ENCODE assay signal across 8 cellular contexts in the genomic region with DNA sequence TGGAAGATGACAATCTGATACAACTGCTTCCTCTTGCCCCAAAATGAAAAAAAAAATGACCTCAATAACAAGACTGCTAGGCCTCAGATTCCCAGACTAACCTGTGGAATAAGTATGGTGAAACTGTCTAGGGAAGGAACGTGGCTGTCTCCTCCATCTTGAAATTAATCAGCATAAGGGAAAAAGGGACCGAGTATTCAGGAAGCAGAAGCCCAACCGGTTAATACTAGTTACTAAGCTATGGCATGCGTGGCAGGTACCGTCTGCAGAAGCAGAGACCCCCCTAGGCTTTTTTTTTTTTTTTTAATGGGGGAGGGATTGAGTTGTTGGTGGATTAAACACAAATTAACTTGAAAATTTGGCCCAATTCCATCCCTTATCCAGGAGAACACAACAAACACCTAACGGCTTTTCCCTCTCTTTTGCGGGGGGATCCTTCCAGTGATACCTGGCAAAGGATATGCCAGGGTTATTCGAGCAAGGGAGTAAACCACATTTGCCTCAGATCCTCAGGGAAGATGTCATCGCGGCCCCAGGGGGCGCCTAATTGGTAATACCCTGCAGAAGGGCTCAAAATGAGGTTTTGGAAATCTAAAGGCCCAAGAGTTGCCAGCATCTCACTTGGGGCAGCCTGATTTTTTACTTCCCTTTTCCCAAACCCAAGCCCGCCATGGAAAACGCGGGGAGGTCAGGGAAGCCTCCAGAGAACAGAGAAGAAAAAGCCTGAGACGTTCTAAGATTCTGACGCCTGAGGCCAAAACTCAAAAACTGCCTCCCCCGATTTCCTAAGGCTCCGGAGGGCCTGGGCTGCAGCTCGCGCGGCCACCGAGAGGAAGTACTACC. TPM values are rescaled to one million over a fixed set of nuclear protein-coding genes. Genes with fewer than 3 reads are reported as not detected.
A peak's percentile ranks its signal among the peaks of the same experiment; 100 is the strongest.
DNase-seq lines count a peak whose midpoint lies in the region; ATAC-seq and TF ChIP-seq lines count a peak whose summit lies in the region.

No MANE protein-coding gene starts in this region.

- peak overlapping the region; percentile 75 for H3K4me2 ChIP-seq in neural progenitor cell

- H3K27ac Mint-ChIP-seq in neural progenitor cell: peak overlapping the region; percentile 97

- H3K4me1 ChIP-seq in A673 (ENCODE audit: insufficient read depth, low read length, poor library complexity, severe bottlenecking): no peaks in the 10 kb centered on the region
- H3K4me1 ChIP-seq in neural progenitor cell: peaks cover 3% of the 10 kb centered on the region

- H3K27me3 ChIP-seq in A673 (replicated peaks; ENCODE audit: insufficient read depth, low read depth, low read length, poor library complexity) (no peaks in the 10 kb centered on the region), GM06990 (replicated peaks; ENCODE audit: control insufficient read depth, insufficient read depth, low read length) (no peaks in the 10 kb centered on the region), neural progenitor cell (no peaks in the 10 kb centered on the region)

- H3K36me3 ChIP-seq in A673 (ENCODE audit: insufficient read depth, low read length, poor library complexity, severe bottlenecking): peaks cover 16% of the 10 kb centered on the region
- no peaks in the 10 kb centered on the region for H3K36me3 ChIP-seq in GM06990 (ENCODE audit: control insufficient read depth, insufficient read depth, low read length)
- H3K36me3 ChIP-seq in neural progenitor cell: peaks cover 7% of the 10 kb centered on the region

- no TSS peak for BruUV-seq in A673 (replicated peaks; lab: Mats Ljungman, UMichigan)

- ATAC-seq in HG02981 (IDR thresholded peaks at IDR 0.05; ENCODE audit: unreplicated experiment) (no peak), GM19463 (IDR thresholded peaks at IDR 0.05; ENCODE audit: unreplicated experiment) (no peak)

- peak overlapping the region; percentile 95 for H3K9ac ChIP-seq in neural progenitor cell

- peaks cover 7% of the 10 kb centered on the region for H3K36me3 Mint-ChIP-seq in neural progenitor cell

- DNase-seq in A673 (ENCODE audit: low spot score) (peak; percentile 31), GM06990 (ENCODE audit: extremely low read depth, insufficient read length) (peak; percentile 13), NCI-H1105 treated with DMSO at 0.1 percent for 48 hours (lab: John Stamatoyannopoulos, UW) (peak; percentile 28), fibroblast of peridontal ligament (ENCODE audit: extremely low read depth) (peak; percentile 47), neural progenitor cell (ENCODE audit: low spot score) (peak; percentile 29)

- TF ChIP-seq CTCF in A673 (conservative IDR thresholded peaks at IDR 0.05; ENCODE audit: low read depth, low read length) (no peak), GM06990 (IDR thresholded peaks at IDR 0.05; ENCODE audit: insufficient read depth, low read length, poor library complexity, severe bottlenecking) (no peak), WI38 (IDR thresholded peaks at IDR 0.05; ENCODE audit: low read depth, low read length) (no peak), neural progenitor cell (IDR thresholded peaks at IDR 0.05) (no peak)

- peaks cover 4% of the 10 kb centered on the region for H3K27me3 Mint-ChIP-seq in neural progenitor cell (ENCODE audit: insufficient read depth, low read depth)

- H3K4me1 Mint-ChIP-seq in neural progenitor cell: peaks cover 2% of the 10 kb centered on the region

- H3K4me3 ChIP-seq in A673 (ENCODE audit: low read depth, low read length, poor library complexity, severe bottlenecking): peak overlapping the region; percentile 75
- peak overlapping the region; percentile 68 for H3K4me3 ChIP-seq in GM06990 (replicated peaks; ENCODE audit: low read depth, low read length)
- H3K4me3 ChIP-seq in WI38 (ENCODE audit: low read depth, low read length): peak overlapping the region; percentile 82
- H3K4me3 ChIP-seq in neural progenitor cell: peak overlapping the region; percentile 85

- H3K9me3 ChIP-seq in A673 (ENCODE audit: low read depth, low read length, poor library complexity, severe bottlenecking) (no peaks in the 10 kb centered on the region), neural progenitor cell (ENCODE audit: low read depth) (no peaks in the 10 kb centered on the region)

- H3K4me3 Mint-ChIP-seq in neural progenitor cell: peak overlapping the region; percentile 94

- H3K27ac ChIP-seq in A673 (ENCODE audit: low read depth, low read length, poor library complexity, severe bottlenecking) (peak overlapping the region; percentile 99), neural progenitor cell (peak overlapping the region; percentile 89)

- H2AFZ ChIP-seq in neural progenitor cell (replicated peaks): no peak overlapping the region

- intact Hi-C loops in A673 (cut with micrococcal nuclease; ENCODE audit: unreplicated experiment): no loop called here

- no peaks in the 10 kb centered on the region for H3F3A ChIP-seq in neural progenitor cell (ENCODE audit: low read depth)

- peaks cover 25% of the 10 kb centered on the region for H4K20me1 ChIP-seq in neural progenitor cell (ENCODE audit: low read depth)

- POLR2A ChIA-PET in A673 (lab: Charles Lee; ENCODE audit: low non-redundant PET): interaction anchor here (0.7 kb wide), 1 partner anchor 473 kb away, joined by 18 read pairs; no protein-coding TSS in a partner anchor

- CTCF ChIA-PET in A673 (lab: Charles Lee): no interaction called here

- H3K79me2 ChIP-seq in neural progenitor cell (ENCODE audit: low read depth): peaks cover 59% of the 10 kb centered on the region

- H3K9me3 Mint-ChIP-seq in neural progenitor cell: peaks cover 1% of the 10 kb centered on the region

RNA-seq across cellular contexts. Expression of gene RLIM, which starts 0.9 kb away (rescaled TPM):
- total RNA-seq in A673 (2021): 55.0 and 57.7 TPM in 2 replicates
- 39.5 and 60.8 TPM in 2 replicates for total RNA-seq in neural progenitor cell (ENCODE audit: low replicate concordance)
